8 cellular contexts compared by ENCODE assay signal in genomic region chr2:172465417-172466334, GRCh38. TPM values are rescaled to one million over a fixed set of nuclear protein-coding genes. Genes with fewer than 3 reads are reported as not detected.
A peak's percentile ranks its signal among the peaks of the same experiment; 100 is the strongest.
DNase-seq lines count a peak whose midpoint lies in the region; ATAC-seq and TF ChIP-seq lines count a peak whose summit lies in the region.

No MANE protein-coding gene starts in this region.

- ATAC-seq in CD4-positive, CD25-positive, alpha-beta regulatory T cell (ENCODE audit: low read depth in 2 of 2) = peak; percentile 37 to 40
- ATAC-seq in HCT116 (peak; percentile 51), HG03520 (IDR thresholded peaks at IDR 0.05; ENCODE audit: unreplicated experiment) (no peak)
- ATAC-seq in central memory CD8-positive, alpha-beta T cell (replicated peaks; ENCODE audit: extremely low read depth, poor library complexity, severe bottlenecking) = no peak

- H3K4me3 ChIP-seq in CD4-positive, CD25-positive, alpha-beta regulatory T cell (ENCODE audit: low read depth, low read length) = peak overlapping the region; percentile 74
- no peak overlapping the region for H3K4me3 ChIP-seq in HCT116 (replicated peaks in 1 of 2; ENCODE audit: low read depth in 1 of 2, low read length in 2 of 2)

- H4K20me1 ChIP-seq in HCT116 (ENCODE audit: insufficient read depth) = no peaks in the 10 kb centered on the region

- TF ChIP-seq POLR2A in HCT116 (IDR thresholded peaks at IDR 0.05; ENCODE audit: borderline replicate concordance, extremely low read depth, insufficient read depth, insufficient read length) = no peak

- peaks cover 54% of the 10 kb centered on the region for H3K4me1 ChIP-seq in CD4-positive, CD25-positive, alpha-beta regulatory T cell (ENCODE audit: control insufficient read depth, insufficient read depth, low read length, poor library complexity, severe bottlenecking)
- H3K4me1 ChIP-seq in HCT116 (ENCODE audit: control insufficient read depth in 1 of 2, insufficient read depth in 2 of 2, low read length in 2 of 2) = peaks cover 23 to 50% of the 10 kb centered on the region in 2 experiments

- intact Hi-C loops in HCT116 (cut with micrococcal nuclease) = loop anchor here (1.0 to 5.0 kb wide), 6 partner anchors 213 to 891 kb away; no protein-coding TSS in a partner anchor

- peaks cover 24% of the 10 kb centered on the region for H3K36me3 Mint-ChIP-seq in CD4-positive, CD25-positive, alpha-beta regulatory T cell
- peaks cover 17% of the 10 kb centered on the region for H3K36me3 Mint-ChIP-seq in central memory CD8-positive, alpha-beta T cell (ENCODE audit: insufficient read depth)

- TF ChIP-seq RAD21 in HCT116 (IDR thresholded peaks at IDR 0.05; ENCODE audit: low read depth) = peak; percentile 90

- H3K4me2 ChIP-seq in HCT116 (ENCODE audit: low read length) = no peak overlapping the region

- H3K27me3 ChIP-seq in CD4-positive, CD25-positive, alpha-beta regulatory T cell (ENCODE audit: control insufficient read depth, insufficient read depth, low read length) = no peaks in the 10 kb centered on the region
- no peaks in the 10 kb centered on the region for H3K27me3 ChIP-seq in HCT116 (ENCODE audit: insufficient read depth, low read length)

- H3K27ac ChIP-seq in CD4-positive, CD25-positive, alpha-beta regulatory T cell (ENCODE audit: insufficient read depth, low read length, poor library complexity, severe bottlenecking) = peak overlapping the region; percentile 73
- H3K27ac ChIP-seq in HCT116 (ENCODE audit: low read depth, low read length) = no peak overlapping the region

- H3K9me3 ChIP-seq in CD4-positive, CD25-positive, alpha-beta regulatory T cell (ENCODE audit: control insufficient read depth in 2 of 2, low read length in 2 of 2) = no peaks in the 10 kb centered on the region
- H3K9me3 ChIP-seq in HCT116 (ENCODE audit: control insufficient read depth in 1 of 2, insufficient read depth in 1 of 2, low read depth in 1 of 2, low read length in 2 of 2) = no peaks in the 10 kb centered on the region

- POLR2A ChIA-PET in HCT116 (lab: Charles Lee) = no interaction called here

- peak; percentile 58 to 84 (median 78); a peak in 5 of 6 replicates for TF ChIP-seq CTCF in HCT116 (IDR thresholded peaks at IDR 0.05 in 2 of 3, conservative IDR thresholded peaks at IDR 0.05 in 1 of 3; ENCODE audit: borderline replicate concordance in 1 of 3, insufficient read depth in 1 of 3, low read depth in 2 of 3, low read length in 2 of 3)

- peaks cover 73% of the 10 kb centered on the region for H3K79me2 ChIP-seq in HCT116 (ENCODE audit: insufficient read depth, low read length)

- peaks cover 18 to 71% (median 58%) of the 10 kb centered on the region in 4 donors for H3K4me1 Mint-ChIP-seq in CD4-positive, CD25-positive, alpha-beta regulatory T cell
- peaks cover 53% of the 10 kb centered on the region for H3K4me1 Mint-ChIP-seq in central memory CD8-positive, alpha-beta T cell

- no peaks in the 10 kb centered on the region for H3K9me2 ChIP-seq in HCT116 (ENCODE audit: insufficient read depth)

- H3K36me3 ChIP-seq in CD4-positive, CD25-positive, alpha-beta regulatory T cell (ENCODE audit: control insufficient read depth, insufficient read depth, low read length) = peaks cover 18% of the 10 kb centered on the region
- H3K36me3 ChIP-seq in HCT116 (ENCODE audit: control insufficient read depth in 1 of 2, insufficient read depth in 2 of 2, low read length in 2 of 2) = peaks cover 14 to 35% of the 10 kb centered on the region in 2 experiments; a peak in 2 of 4 replicates

- RAD21 ChIA-PET in HCT116 (lab: Charles Lee; ENCODE audit: low non-redundant PET in 1 of 2, low total read pairs in 2 of 2, uncharacterized antibody in 2 of 2, unreplicated experiment in 2 of 2) = no interaction called here

- no peaks in the 10 kb centered on the region for H3K27me3 Mint-ChIP-seq in CD4-positive, CD25-positive, alpha-beta regulatory T cell
- no peaks in the 10 kb centered on the region for H3K27me3 Mint-ChIP-seq in central memory CD8-positive, alpha-beta T cell

- no peak overlapping the region for H2AFZ ChIP-seq in HCT116 (ENCODE audit: low read depth, low read length, poor library complexity, severe bottlenecking)

- no peak overlapping the region for H3K9ac ChIP-seq in HCT116 (ENCODE audit: low read length)

- H3K9me3 Mint-ChIP-seq in CD4-positive, CD25-positive, alpha-beta regulatory T cell = no peaks in the 10 kb centered on the region
- H3K9me3 Mint-ChIP-seq in central memory CD8-positive, alpha-beta T cell = no peaks in the 10 kb centered on the region

- peak overlapping the region; percentile 88 to 99 (median 89) for H3K27ac Mint-ChIP-seq in CD4-positive, CD25-positive, alpha-beta regulatory T cell
- H3K27ac Mint-ChIP-seq in central memory CD8-positive, alpha-beta T cell (ENCODE audit: low read depth) = peak overlapping the region; percentile 1

- peak overlapping the region; percentile 56 to 77 (median 64) for H3K4me3 Mint-ChIP-seq in CD4-positive, CD25-positive, alpha-beta regulatory T cell
- peak overlapping the region; percentile 3 for H3K4me3 Mint-ChIP-seq in central memory CD8-positive, alpha-beta T cell

- CTCF ChIA-PET in HCT116 (lab: Charles Lee) = interaction anchor here (1.2 to 1.6 kb wide), 2 partner anchors 245 to 293 kb away, joined by 3 to 5 read pairs; no protein-coding TSS in a partner anchor

- BruUV-seq in HCT116 (replicated peaks; lab: Mats Ljungman, UMichigan) = no TSS peak

- peak; percentile 50 to 88 (median 77) for DNase-seq in CD4-positive, CD25-positive, alpha-beta regulatory T cell
- DNase-seq in HCT116 (ENCODE audit: low read depth, low spot score) (no peak), NCI-H446 treated with DMSO at 0.1 percent for 48 hours (lab: John Stamatoyannopoulos, UW) (peak; percentile 45), left kidney (ENCODE audit: low read depth, low spot score) (peak; percentile 81)
- DNase-seq in activated CD4-positive, CD25-positive, alpha-beta regulatory T cell treated with anti-CD3 and anti-CD28 coated beads, Interleukin-2, amount 50 U/mL, for 16 hours (ENCODE audit: low read depth, low spot score) = peak; percentile 42
- peak; percentile 50 to 63 for DNase-seq in central memory CD8-positive, alpha-beta T cell (ENCODE audit: low spot score in 2 of 2)
- peak; percentile 59 to 69 for DNase-seq in stimulated activated CD4-positive, alpha-beta T cell treated with anti-CD3 and anti-CD28 coated beads, Interleukin-2, amount 100 ng/mL, for 48 hours

TF ChIP-seq in HCT116, 20 proteins besides CTCF, POLR2A, EP300 and RAD21:
- no peak for TF ChIP-seq SP1 (IDR thresholded peaks at IDR 0.05; ENCODE audit: low read depth)
- peak; percentile 47; the same call in 1 of the 2 replicates for TF ChIP-seq MAX (IDR thresholded peaks at IDR 0.05)
- 0 out of 2 replicates have a peak, but pooled peaks have one; percentile 14 for TF ChIP-seq CBX3 (IDR thresholded peaks at IDR 0.05; ENCODE audit: low read depth)

RNA-seq across cellular contexts. Expression of gene ITGA6, which starts 38.3 kb away (rescaled TPM):
- total RNA-seq in CD4-positive, CD25-positive, alpha-beta regulatory T cell = 68.5 TPM
- 10 to 100 TPM; 39.2 to 59.4 (median 45.8) TPM for polyA plus RNA-seq in CD4-positive, CD25-positive, alpha-beta regulatory T cell
- 93.1 TPM for total RNA-seq in HCT116 (2021; ENCODE audit: unreplicated experiment)
- 40.2 and 46.0 TPM in 2 replicates for polyA plus RNA-seq in HCT116 (2012)

Comparison
In these comparisons a context has a peak if more than half of its experiments do, and no peak if none do; other contexts are left out.
1. ATAC-seq: peak in CD4-positive, CD25-positive, alpha-beta regulatory T cell (2 of 2) and HCT116 (single experiment); none in central memory CD8-positive, alpha-beta T cell (single experiment) and HG03520 (single experiment).